In genomic region chr13:40171566-40171965, GRCh38 we compare ENCODE assay signal across 14 cellular contexts.
"Had no signal": no experiment of that assay in that cellular context is flagged by ENCODE, and none has a peak within 500 bp of the region (broad histone marks: within the 10 kb centered on the region; RNA-seq: fewer than 3 reads in every experiment).

No MANE protein-coding gene starts in this region.

- H3K27ac ChIP-seq: parathyroid adenoma, transverse colon, uterus had no signal

- H3K9me3 ChIP-seq: esophagus squamous epithelium, transverse colon, uterus had no signal

- H3K4me3 Mint-ChIP-seq: activated CD4-positive, alpha-beta T cell treated with anti-CD3 and anti-CD28 coated beads, Interleukin-2, amount 10 ng/mL, durations not matched to agents 24 days and 14 days; natural killer cell had no signal

- H3K27me3 ChIP-seq: uterus had no signal

- H3K27ac Mint-ChIP-seq: activated CD4-positive, alpha-beta T cell treated with anti-CD3 and anti-CD28 coated beads, Interleukin-2, amount 10 ng/mL, durations not matched to agents 24 days and 14 days; natural killer cell had no signal

- ATAC-seq: natural killer cell had no signal

- H3K79me2 ChIP-seq: parathyroid adenoma had no signal

- DNase-seq: activated CD4-positive, alpha-beta T cell treated with anti-CD3 and anti-CD28 coated beads, Interleukin-2, amount 10 ng/mL, durations not matched to agents 24 days and 14 days; activated CD8-positive, alpha-beta memory T cell treated with anti-CD3 and anti-CD28 coated beads for 24 hours; activated CD8-positive, alpha-beta memory T cell treated with anti-CD3 and anti-CD28 coated beads, Interleukin-2, amount 50 U/mL, for 48 hours; activated gamma-delta T cell treated with Interleukin-2 at 50 U/mL for 16 hours; effector CD4-positive, alpha-beta T cell; esophagus squamous epithelium; left cardiac atrium; natural killer cell; stimulated activated naive CD4-positive, alpha-beta T cell; T-helper 1 cell; T-helper 9 cell; transverse colon; uterus had no signal

- H2AFZ ChIP-seq: parathyroid adenoma had no signal

- H3K4me3 ChIP-seq: transverse colon, uterus had no signal

- H3K9me3 Mint-ChIP-seq: natural killer cell had no signal

- H3K36me3 Mint-ChIP-seq: natural killer cell had no signal

- H3K4me1 ChIP-seq: parathyroid adenoma, transverse colon had no signal

- H3K9ac ChIP-seq: parathyroid adenoma had no signal

- H3K36me3 ChIP-seq: esophagus squamous epithelium, transverse colon, uterus had no signal

- H3K4me1 Mint-ChIP-seq: natural killer cell had no signal

- H3K27me3 Mint-ChIP-seq: activated CD4-positive, alpha-beta T cell treated with anti-CD3 and anti-CD28 coated beads, Interleukin-2, amount 10 ng/mL, durations not matched to agents 24 days and 14 days had no signal
